ENCODE assay signal across 1 cellular context in the genomic region with DNA sequence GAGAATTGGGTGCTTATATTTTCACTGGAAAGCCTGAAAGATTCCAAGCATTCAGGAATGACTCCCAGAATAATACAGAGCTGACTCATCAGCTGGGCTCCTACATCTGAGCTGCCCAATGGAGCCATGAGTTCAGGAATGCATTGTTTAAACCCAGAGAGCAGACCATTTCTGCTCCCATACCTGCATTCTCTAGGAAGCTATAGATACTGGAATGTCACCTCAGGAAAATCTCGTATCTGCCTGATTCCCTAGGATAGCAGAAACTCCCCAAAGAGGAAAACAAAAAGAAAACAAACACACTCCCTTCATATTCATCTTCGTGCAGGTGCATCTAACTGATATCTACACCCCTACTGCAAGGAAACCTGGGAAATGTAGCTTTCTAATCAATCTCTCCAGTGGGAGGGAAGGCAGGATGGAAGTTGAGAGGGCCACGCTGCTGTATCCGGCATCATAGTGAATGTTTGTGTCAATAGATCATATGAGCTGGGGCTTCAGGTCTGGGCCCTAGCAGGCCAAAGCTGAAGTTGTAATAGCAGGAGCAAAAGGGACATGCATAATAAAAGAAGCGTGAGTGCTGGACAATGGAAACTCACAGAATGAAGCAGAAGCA.
TF ChIP-seq lines count a peak whose summit lies in the region.

No MANE protein-coding gene starts in this region.

TF ChIP-seq in IMR-90, 13 proteins besides CTCF, POLR2A, EP300 and RAD21:
- TF ChIP-seq CEBPB (IDR thresholded peaks at IDR 0.05; ENCODE audit: low read depth, low read length): no peak
- TF ChIP-seq, protein P1, sequence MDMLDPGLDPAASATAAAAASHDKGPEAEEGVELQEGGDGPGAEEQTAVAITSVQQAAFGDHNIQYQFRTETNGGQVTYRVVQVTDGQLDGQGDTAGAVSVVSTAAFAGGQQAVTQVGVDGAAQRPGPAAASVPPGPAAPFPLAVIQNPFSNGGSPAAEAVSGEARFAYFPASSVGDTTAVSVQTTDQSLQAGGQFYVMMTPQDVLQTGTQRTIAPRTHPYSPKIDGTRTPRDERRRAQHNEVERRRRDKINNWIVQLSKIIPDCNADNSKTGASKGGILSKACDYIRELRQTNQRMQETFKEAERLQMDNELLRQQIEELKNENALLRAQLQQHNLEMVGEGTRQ (IDR thresholded peaks at IDR 0.05; ENCODE audit: low read depth, low read length): no peak
- peak; percentile 51; the same call in 1 of the 2 replicates for TF ChIP-seq FOS (IDR thresholded peaks at IDR 0.05; ENCODE audit: low read depth, low read length)
- TF ChIP-seq BHLHE40 (IDR thresholded peaks at IDR 0.05; ENCODE audit: low read depth, low read length): no peak
- TF ChIP-seq RFX5 (IDR thresholded peaks at IDR 0.05; ENCODE audit: low read depth, low read length): no peak
